27 cellular contexts compared by ENCODE assay signal in the genomic region with DNA sequence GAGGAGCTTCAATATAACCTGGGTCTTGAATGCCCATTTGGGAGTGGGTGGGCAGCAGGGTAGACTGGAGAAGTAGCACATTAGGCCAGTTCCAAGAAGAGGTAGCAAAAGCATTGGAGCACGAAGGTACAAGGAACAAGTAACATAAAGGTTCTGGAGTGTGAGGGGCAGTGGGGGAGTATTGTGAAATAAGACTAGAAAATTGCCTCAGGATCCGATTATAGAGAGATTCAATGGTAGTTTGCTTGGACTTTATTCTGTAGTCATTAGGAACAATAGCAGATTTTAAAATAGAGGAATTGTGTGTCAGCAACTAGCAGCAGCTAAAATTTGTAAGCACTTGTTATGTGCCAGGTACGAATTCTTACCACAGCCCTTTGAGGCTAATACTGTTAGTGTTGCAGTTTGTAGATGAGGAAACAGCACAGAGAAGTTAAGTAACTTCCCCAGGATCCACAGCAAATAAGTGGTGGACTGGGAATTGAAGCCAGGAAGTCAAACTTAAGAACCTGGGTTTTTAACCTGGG.
DNase-seq lines count a peak whose midpoint lies in the region; ATAC-seq, FAIRE-seq and TF ChIP-seq lines count a peak whose summit lies in the region.
"Had no signal": no experiment of that assay in that cellular context is flagged by ENCODE, and none has a peak within 500 bp of the region (broad histone marks: within the 10 kb centered on the region; RNA-seq: fewer than 3 reads in every experiment).

No MANE protein-coding gene starts in this region.

- peak overlapping the region; percentile 16 for H3K27ac Mint-ChIP-seq in stimulated activated naive B cell treated with anti-CD40 and anti-IgM and Interleukin-4, amounts not matched to agents 10 μg/mL and 1 μg/mL and 100 μg/mL, for 72 hours
- H3K27ac Mint-ChIP-seq in osteocyte (ENCODE audit: unreplicated experiment) = no peak overlapping the region
- H3K27ac Mint-ChIP-seq: activated naive CD8-positive, alpha-beta T cell treated with anti-CD3 and anti-CD28 coated beads, Interleukin-2, amount 10 ng/mL, durations not matched to agents 7 days and 5 days; CD14-positive monocyte had no signal

- H4K91ac ChIP-seq in IMR-90 (ENCODE audit: insufficient read depth, low read depth, low read length) (no peak overlapping the region), H1 (replicated peaks; ENCODE audit: insufficient read length, low read length) (no peak overlapping the region)

- H4K5ac ChIP-seq in IMR-90 (ENCODE audit: low read depth, low read length) (peak overlapping the region; percentile 36; the same call in 1 of the 2 replicates), H1 (ENCODE audit: insufficient read length, low read depth, low read length) (no peak overlapping the region)

- no peak overlapping the region for H3K9ac ChIP-seq in IMR-90 (ENCODE audit: low read depth, low read length)
- H3K9ac ChIP-seq in H1 (replicated peaks in 1 of 4; ENCODE audit: extremely low read depth in 1 of 4, low read depth in 3 of 4, low read length in 3 of 4) = no peak overlapping the region

- CTCF ChIA-PET in IMR-90 (lab: Yijun Ruan, JAX) = no interaction called here
- CTCF ChIA-PET in H1 (lab: Charles Lee; ENCODE audit: partially characterized antibody) = no interaction called here

- dilution Hi-C loops in IMR-90 (cut with HindIII; ENCODE audit: low sequenced_read_pairs, unreplicated experiment) = no loop called here

- WGBS in IMR-90 (ENCODE audit: extremely low coverage in 2 of 2, insufficient read length in 1 of 2), 2 experiments = 88% methylated on average over 2 of the region's 3 CpGs; no CpG with 5 or more reads in 1 of the 2 experiments
- WGBS in H1 (ENCODE audit: extremely low coverage in 1 of 2, insufficient coverage in 1 of 2, insufficient read length in 1 of 2, insufficient replicate concordance in 2 of 2, low coverage in 1 of 2, low lambda C conversion rate in 2 of 2, missing lambda C conversion rate in 1 of 2), 2 experiments = 90% methylated on average over 3 of the region's 3 CpGs; no CpG with 5 or more reads in 1 of the 2 experiments

- H2AK5ac ChIP-seq in IMR-90 (ENCODE audit: low read depth, low read length) = peak overlapping the region; percentile 38; the same call in 1 of the 2 replicates
- H2AK5ac ChIP-seq in H1 (ENCODE audit: low read depth, low read length) = no peak overlapping the region

- POLR2A ChIA-PET in IMR-90 (lab: Charles Lee; ENCODE audit: unreplicated experiment) (no interaction called here), H1 (lab: Charles Lee; ENCODE audit: partially characterized antibody) (no interaction called here)

- H3K18ac ChIP-seq in IMR-90 (ENCODE audit: low read depth, low read length) (no peak overlapping the region), H1 (ENCODE audit: extremely low read depth, low read length) (no peak overlapping the region)

- no peak overlapping the region for H3K4me2 ChIP-seq in IMR-90 (ENCODE audit: low read depth, low read length)
- H3K4me2 ChIP-seq in H1 (ENCODE audit: insufficient read depth in 1 of 2, low read depth in 2 of 2, low read length in 2 of 2) = no peak overlapping the region

- no peak overlapping the region for H3K4me3 ChIP-seq in IMR-90 (ENCODE audit: insufficient read depth, low read depth, low read length)
- no peak overlapping the region for H3K4me3 ChIP-seq in H1 (ENCODE audit: extremely low read depth in 1 of 4, insufficient read depth in 2 of 4, low read depth in 3 of 4, low read length in 4 of 4)
- H3K4me3 ChIP-seq: gastroesophageal sphincter, transverse colon had no signal

- DNase-seq in IMR-90 = no peak
- DNase-seq in NOMO-1 (lab: John Stamatoyannopoulos, UW; ENCODE audit: unreplicated experiment in 2 of 2) = peak; percentile 7 to 22
- no peak for DNase-seq in H1 (ENCODE audit: low read depth in 1 of 2, low spot score in 2 of 2)
- DNase-seq in stimulated activated naive B cell treated with anti-CD40 and anti-IgM and Interleukin-4, amounts not matched to agents 10 μg/mL and 1 μg/mL and 100 μg/mL, for 72 hours = no peak
- no peak for DNase-seq in G401 (ENCODE audit: low spot score)
- DNase-seq in osteocyte (ENCODE audit: extremely low spot score, unreplicated experiment) = no peak
- DNase-seq: activated CD4-positive, alpha-beta T cell treated with anti-CD3 and anti-CD28 coated beads for 4 hours; activated CD8-positive, alpha-beta memory T cell treated with anti-CD3 and anti-CD28 coated beads for 24 hours; activated effector memory CD4-positive, alpha-beta T cell treated with anti-CD3 and anti-CD28 coated beads, Interleukin-2, amount 50 U/mL, for 16 hours; activated naive CD8-positive, alpha-beta T cell treated with anti-CD3 and anti-CD28 coated beads, Interleukin-2, amount 10 ng/mL, durations not matched to agents 7 days and 5 days; Calu3; dermis blood vessel endothelial cell; DMS79 treated with DMSO at 0.1 percent for 48 hours; hippocampal formation; naive B cell; NCI-H2029; NCI-H748 treated with DMSO at 0.1 percent for 48 hours; occipital lobe; stimulated activated CD4-positive, alpha-beta T cell treated with anti-CD3 and anti-CD28 coated beads, Interleukin-2, amount 100 ng/mL, for 24 hours; transverse colon had no signal

- in situ Hi-C loops in IMR-90 (cut with MboI; ENCODE audit: low sequenced_read_pairs) (no loop called here), G401 (cut with HindIII; ENCODE audit: low sequenced_read_pairs) (no loop called here)

- H3K79me1 ChIP-seq in IMR-90 (ENCODE audit: low read depth in 1 of 2, low read length in 2 of 2) (peaks cover 45 to 84% of the 10 kb centered on the region in 2 experiments), H1 (ENCODE audit: low read depth, low read length) (no peaks in the 10 kb centered on the region; the same call in 1 of the 2 replicates)

- TF ChIP-seq POLR2A in IMR-90 (IDR thresholded peaks at IDR 0.05; ENCODE audit: low read depth, low read length) = no peak
- TF ChIP-seq POLR2A in H1 (IDR thresholded peaks at IDR 0.05; ENCODE audit: control extremely low read depth in 1 of 2, low read depth in 2 of 2, low read length in 2 of 2) = no peak

- H3K27me3 ChIP-seq in IMR-90 (ENCODE audit: control insufficient read depth, insufficient read depth, low read length) (no peaks in the 10 kb centered on the region), H1 (replicated peaks in 1 of 4; ENCODE audit: control insufficient read depth in 3 of 4, extremely low read depth in 1 of 4, insufficient read depth in 3 of 4, low read length in 3 of 4) (no peaks in the 10 kb centered on the region)
- H3K27me3 ChIP-seq: gastroesophageal sphincter, transverse colon had no signal

- H3K4ac ChIP-seq in IMR-90 (ENCODE audit: low read depth, low read length) (no peak overlapping the region), H1 (replicated peaks; ENCODE audit: insufficient read length, low read depth, low read length) (no peak overlapping the region)

- H4K8ac ChIP-seq in IMR-90 (ENCODE audit: low read depth in 2 of 2, low read length in 2 of 2) (no peak overlapping the region; a peak in 1 of 4 replicates), H1 (ENCODE audit: extremely low read depth, insufficient read depth, low read length) (no peak overlapping the region)

- no peak overlapping the region for H3K23ac ChIP-seq in IMR-90 (ENCODE audit: low read depth, low read length)
- H3K23ac ChIP-seq in H1 (ENCODE audit: insufficient read length) = no peak overlapping the region

- H3K27ac ChIP-seq in IMR-90 (ENCODE audit: insufficient read depth, low read length) (no peak overlapping the region), H1 (ENCODE audit: low read depth, low read length) (no peak overlapping the region)
- H3K27ac ChIP-seq: gastroesophageal sphincter, transverse colon had no signal

- no peak for FAIRE-seq in H1 (lab: Jason Lieb, UNC)
- FAIRE-seq: endometrium had no signal

- H2AK9ac ChIP-seq in IMR-90 (replicated peaks; ENCODE audit: low read depth, low read length, poor library complexity) = no peak overlapping the region

- intact Hi-C loops in IMR-90 (cut with micrococcal nuclease) = no loop called here

- no peaks in the 10 kb centered on the region for H3K23me2 ChIP-seq in H1 (ENCODE audit: low read depth, low read length)

- H3K4me3 Mint-ChIP-seq in stimulated activated naive B cell treated with anti-CD40 and anti-IgM and Interleukin-4, amounts not matched to agents 10 μg/mL and 1 μg/mL and 100 μg/mL, for 72 hours = no peak overlapping the region
- H3K4me3 Mint-ChIP-seq in osteocyte (ENCODE audit: unreplicated experiment) = no peak overlapping the region
- H3K4me3 Mint-ChIP-seq: activated naive CD8-positive, alpha-beta T cell treated with anti-CD3 and anti-CD28 coated beads, Interleukin-2, amount 10 ng/mL, durations not matched to agents 7 days and 5 days; CD14-positive monocyte; central memory CD8-positive, alpha-beta T cell had no signal

- peaks cover 13 to 45% of the 10 kb centered on the region in 2 donors for H3K4me1 Mint-ChIP-seq in stimulated activated naive B cell treated with anti-CD40 and anti-IgM and Interleukin-4, amounts not matched to agents 10 μg/mL and 1 μg/mL and 100 μg/mL, for 72 hours
- H3K4me1 Mint-ChIP-seq in osteocyte (ENCODE audit: unreplicated experiment) = peaks cover 34% of the 10 kb centered on the region

- BruUV-seq in IMR-90 (replicated peaks; lab: Mats Ljungman, UMichigan) = no TSS peak

- H4K20me1 ChIP-seq in IMR-90 (ENCODE audit: insufficient read depth, low read length) = 0 out of 2 replicates have a peak, but pooled peaks cover 4% of the 10 kb centered on the region
- H4K20me1 ChIP-seq in H1 (replicated peaks in 1 of 2; ENCODE audit: control insufficient read depth in 1 of 2, insufficient read depth in 2 of 2, low read length in 2 of 2) = no peaks in the 10 kb centered on the region

- TF ChIP-seq RAD21 in IMR-90 (IDR thresholded peaks at IDR 0.05; ENCODE audit: low read length) = no peak
- TF ChIP-seq RAD21 in H1 (IDR thresholded peaks at IDR 0.05 in 1 of 2, conservative IDR thresholded peaks at IDR 0.05 in 1 of 2; ENCODE audit: low read depth in 2 of 2, low read length in 2 of 2) = no peak

- ATAC-seq in IMR-90 (ENCODE audit: low read depth) = no peak
- ATAC-seq in stimulated activated naive B cell treated with anti-CD40 and anti-IgM and Interleukin-4, amounts not matched to agents 10 μg/mL and 1 μg/mL and 100 μg/mL, for 72 hours (replicated peaks) = no peak
- no peak for ATAC-seq in GM21526 (IDR thresholded peaks at IDR 0.05; ENCODE audit: low FRiP score, unreplicated experiment)
- ATAC-seq: gastroesophageal sphincter, HCT116, left lobe of liver had no signal

- H3K56ac ChIP-seq in IMR-90 (ENCODE audit: extremely low read depth, insufficient read depth, low read length) (no peak overlapping the region), H1 (replicated peaks; ENCODE audit: insufficient read length, low read depth, low read length) (no peak overlapping the region)

- H3K36me3 ChIP-seq in IMR-90 (ENCODE audit: control insufficient read depth, insufficient read depth, low read length) (peaks cover 6% of the 10 kb centered on the region), H1 (ENCODE audit: control insufficient read depth in 2 of 4, insufficient read depth in 4 of 4, low read length in 3 of 4) (no peaks in the 10 kb centered on the region)
- H3K36me3 ChIP-seq: gastroesophageal sphincter, transverse colon had no signal

- H3K4me1 ChIP-seq in IMR-90 (ENCODE audit: control insufficient read depth, insufficient read depth, low read length) (peaks cover 8% of the 10 kb centered on the region), H1 (replicated peaks in 1 of 4; ENCODE audit: control insufficient read depth in 3 of 4, insufficient read depth in 4 of 4, low read length in 3 of 4) (peaks cover 0 to 4% (median 0%) of the 10 kb centered on the region in 4 experiments; a peak in 1 of 7 replicates)

- TF ChIP-seq CTCF in IMR-90 (conservative IDR thresholded peaks at IDR 0.05; ENCODE audit: low read depth, low read length) (no peak), H1 (IDR thresholded peaks at IDR 0.05; ENCODE audit: control extremely low read depth in 1 of 3, insufficient read depth in 1 of 3, low read depth in 1 of 3, low read length in 3 of 3) (no peak), osteocyte (IDR thresholded peaks at IDR 0.05) (no peak)

- no peaks in the 10 kb centered on the region for H3K9me3 Mint-ChIP-seq in stimulated activated naive B cell treated with anti-CD40 and anti-IgM and Interleukin-4, amounts not matched to agents 10 μg/mL and 1 μg/mL and 100 μg/mL, for 72 hours
- H3K9me3 Mint-ChIP-seq in osteocyte (ENCODE audit: unreplicated experiment) = no peaks in the 10 kb centered on the region
- H3K9me3 Mint-ChIP-seq: activated naive CD8-positive, alpha-beta T cell treated with anti-CD3 and anti-CD28 coated beads, Interleukin-2, amount 10 ng/mL, durations not matched to agents 7 days and 5 days; central memory CD8-positive, alpha-beta T cell; naive B cell had no signal

- H2BK20ac ChIP-seq in IMR-90 (ENCODE audit: low read depth, low read length) (no peak overlapping the region), H1 (ENCODE audit: low read length) (no peak overlapping the region)

- no peak overlapping the region for H2BK12ac ChIP-seq in H1 (ENCODE audit: low read depth, low read length)

- H2BK15ac ChIP-seq in IMR-90 (ENCODE audit: low read depth, low read length) (no peak overlapping the region), H1 (ENCODE audit: low read length) (no peak overlapping the region)

- H2BK120ac ChIP-seq in IMR-90 (ENCODE audit: low read depth, low read length) (no peak overlapping the region), H1 (replicated peaks; ENCODE audit: low read depth, low read length) (no peak overlapping the region)

- TF ChIP-seq EP300 in H1 (IDR thresholded peaks at IDR 0.05; ENCODE audit: borderline replicate concordance in 1 of 2, low read depth in 2 of 2, low read length in 2 of 2) = no peak

- H3K36me3 Mint-ChIP-seq in stimulated activated naive B cell treated with anti-CD40 and anti-IgM and Interleukin-4, amounts not matched to agents 10 μg/mL and 1 μg/mL and 100 μg/mL, for 72 hours = peaks cover 3 to 10% of the 10 kb centered on the region in 2 donors
- peaks cover 8% of the 10 kb centered on the region for H3K36me3 Mint-ChIP-seq in osteocyte (ENCODE audit: unreplicated experiment)
- H3K36me3 Mint-ChIP-seq: CD14-positive monocyte had no signal

- H3K9me3 ChIP-seq in IMR-90 (ENCODE audit: control insufficient read depth, insufficient read depth, low read length) = no peaks in the 10 kb centered on the region
- H3K9me3 ChIP-seq in H1 (ENCODE audit: insufficient read depth in 2 of 2, low read depth in 1 of 2, low read length in 1 of 2) = no peaks in the 10 kb centered on the region
- H3K9me3 ChIP-seq: gastroesophageal sphincter, transverse colon had no signal

- H3K27me3 Mint-ChIP-seq in stimulated activated naive B cell treated with anti-CD40 and anti-IgM and Interleukin-4, amounts not matched to agents 10 μg/mL and 1 μg/mL and 100 μg/mL, for 72 hours = no peaks in the 10 kb centered on the region
- no peaks in the 10 kb centered on the region for H3K27me3 Mint-ChIP-seq in osteocyte (ENCODE audit: unreplicated experiment)
- H3K27me3 Mint-ChIP-seq: activated naive CD8-positive, alpha-beta T cell treated with anti-CD3 and anti-CD28 coated beads, Interleukin-2, amount 10 ng/mL, durations not matched to agents 7 days and 5 days; naive B cell had no signal

- H3K79me2 ChIP-seq in H1 (ENCODE audit: control insufficient read depth in 1 of 2, insufficient read depth in 2 of 2, low read length in 2 of 2) = no peaks in the 10 kb centered on the region

- H3K9me1 ChIP-seq in IMR-90 (ENCODE audit: insufficient read depth, low read length) = peaks cover 14% of the 10 kb centered on the region

- H2AFZ ChIP-seq in IMR-90 (replicated peaks; ENCODE audit: low read length, poor library complexity) = no peak overlapping the region
- no peak overlapping the region for H2AFZ ChIP-seq in H1 (ENCODE audit: low read length)

- H3K14ac ChIP-seq in IMR-90 (replicated peaks; ENCODE audit: low read depth, low read length) (no peak overlapping the region), H1 (ENCODE audit: insufficient read length) (no peak overlapping the region)

- H2BK5ac ChIP-seq in IMR-90 (ENCODE audit: low read depth, low read length, poor library complexity, severe bottlenecking) (no peak overlapping the region), H1 (ENCODE audit: low read depth, low read length) (no peak overlapping the region)

Comparison
In these comparisons a context has a peak if more than half of its experiments do, and no peak if none do; other contexts are left out.
1. DNase-seq: peak in NOMO-1 (2 of 2); none in IMR-90 (single experiment), H1 (0 of 2), stimulated activated naive B cell treated with anti-CD40 and anti-IgM and Interleukin-4, amounts not matched to agents 10 μg/mL and 1 μg/mL and 100 μg/mL, for 72 hours (single experiment), G401 (single experiment) and osteocyte (single experiment).